In the genomic region with DNA sequence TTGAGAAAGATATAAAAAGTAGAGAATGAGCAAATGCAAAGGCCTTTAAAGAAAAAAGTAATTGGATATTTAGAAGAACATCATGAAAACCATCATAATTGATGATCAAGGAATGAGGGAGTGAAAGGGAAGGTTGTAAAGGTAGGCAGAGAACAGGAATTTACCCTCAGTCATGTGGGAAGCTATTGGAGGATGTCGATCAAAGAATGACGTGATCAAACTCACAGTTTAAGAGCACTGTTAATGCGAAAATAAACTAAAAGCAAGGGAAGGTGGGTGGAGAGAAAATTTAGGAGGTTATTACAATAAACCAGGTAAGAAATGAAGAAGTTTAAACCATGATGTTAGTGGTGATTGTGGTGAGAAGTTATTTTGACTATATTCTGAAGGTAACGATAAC, we compare ENCODE assay signal across 7 cellular contexts.
"Had no signal": no experiment of that assay in that cellular context is flagged by ENCODE, and none has a peak within 500 bp of the region (broad histone marks: within the 10 kb centered on the region; RNA-seq: fewer than 3 reads in every experiment).

No MANE protein-coding gene starts in this region.

- H3K4me3 ChIP-seq: K562 had no signal

- DNase-seq: IMR-90, KBM-7, KG1 had no signal

- H3K27ac ChIP-seq: HL-60, KMS-11 had no signal

- ATAC-seq: K562 had no signal

- FAIRE-seq: HTR-8/SVneo, K562 had no signal

- H3K9ac ChIP-seq: KMS-11 had no signal

- H3K4me2 ChIP-seq: KMS-11 had no signal
